Comparison of ENCODE assay signal across 9 cellular contexts in genomic region chr16:64089697-64090096, GRCh38.
A peak's percentile ranks its signal among the peaks of the same experiment; 100 is the strongest.
DNase-seq lines count a peak whose midpoint lies in the region; ATAC-seq, FAIRE-seq and TF ChIP-seq lines count a peak whose summit lies in the region.
"Had no signal": no experiment of that assay in that cellular context is flagged by ENCODE, and none has a peak within 500 bp of the region (broad histone marks: within the 10 kb centered on the region; RNA-seq: fewer than 3 reads in every experiment).

No MANE protein-coding gene starts in this region.

- H3K27ac Mint-ChIP-seq in natural killer cell treated with Interleukin-12 subunit alpha and Interleukin-12 subunit beta and Interleukin-15 and Interleukin-18, amount 100 ng/mL, for 72 hours: no peak overlapping the region
- H3K27ac Mint-ChIP-seq in naive thymus-derived CD4-positive, alpha-beta T cell: no peak overlapping the region
- no peak overlapping the region for H3K27ac Mint-ChIP-seq in T-cell

- intact Hi-C loops in GM12878 (cut with micrococcal nuclease; ENCODE audit: unreplicated experiment) (loop anchor here (5.0 kb wide), 1 partner anchor 1028 kb away; no protein-coding TSS in a partner anchor), lower lobe of right lung (cut with DNase I) (no loop called here)
- intact Hi-C loops in naive thymus-derived CD4-positive, alpha-beta T cell (cut with micrococcal nuclease): no loop called here

- RAD21 ChIA-PET in GM12878 (lab: Charles Lee; ENCODE audit: unreplicated experiment): no interaction called here

- BruUV-seq in GM12878 (replicated peaks; lab: Mats Ljungman, UMichigan): no TSS peak

- peak overlapping the region; percentile 50 for H3K4me2 ChIP-seq in Karpas-422 (ENCODE audit: low read depth, low read length, poor library complexity, severe bottlenecking)
- H3K4me2 ChIP-seq in GM12878 (ENCODE audit: control insufficient read depth, insufficient read depth): no peak overlapping the region

- H3K4me3 ChIP-seq in Karpas-422 (ENCODE audit: low read length) (no peak overlapping the region), GM12878 (no peak overlapping the region), lower lobe of right lung (no peak overlapping the region)
- H3K4me3 ChIP-seq in naive thymus-derived CD4-positive, alpha-beta T cell (ENCODE audit: low read length): no peak overlapping the region
- H3K4me3 ChIP-seq: SJSA1 had no signal

- no peak overlapping the region for H3K4me3 Mint-ChIP-seq in natural killer cell treated with Interleukin-12 subunit alpha and Interleukin-12 subunit beta and Interleukin-15 and Interleukin-18, amount 100 ng/mL, for 72 hours
- H3K4me3 Mint-ChIP-seq in naive thymus-derived CD4-positive, alpha-beta T cell: no peak overlapping the region
- no peak overlapping the region for H3K4me3 Mint-ChIP-seq in T-cell

- H3K9ac ChIP-seq in Karpas-422 (ENCODE audit: low read length) (peak overlapping the region; percentile 57), GM12878 (ENCODE audit: control insufficient read depth, insufficient read depth, low read length) (no peak overlapping the region)

- peak; percentile 66 for ATAC-seq in GM12878
- peak in 1 of 2 donors; percentile 51 for ATAC-seq in lower lobe of right lung
- ATAC-seq in natural killer cell treated with Interleukin-12 subunit alpha and Interleukin-12 subunit beta and Interleukin-15 and Interleukin-18, amount 100 ng/mL, for 72 hours: no peak
- ATAC-seq in naive thymus-derived CD4-positive, alpha-beta T cell: no peak
- no peak for ATAC-seq in T-cell (replicated peaks in 1 of 4)

- H2AFZ ChIP-seq in Karpas-422 (ENCODE audit: low read length) (peak overlapping the region; percentile 44), GM12878 (ENCODE audit: control insufficient read depth, low read depth, low read length) (no peak overlapping the region)

- TF ChIP-seq EP300 in GM12878 (IDR thresholded peaks at IDR 0.05; ENCODE audit: borderline replicate concordance in 1 of 2, control insufficient read depth in 1 of 2, low read depth in 2 of 2, low read length in 2 of 2): no peak

- H3K27me3 ChIP-seq in Karpas-422 (ENCODE audit: low read length) (no peaks in the 10 kb centered on the region), GM12878 (replicated peaks in 1 of 2; ENCODE audit: control insufficient read depth in 2 of 2, insufficient read depth in 2 of 2, low read length in 1 of 2) (no peaks in the 10 kb centered on the region), lower lobe of right lung (ENCODE audit: low read depth) (no peaks in the 10 kb centered on the region)
- H3K27me3 ChIP-seq in naive thymus-derived CD4-positive, alpha-beta T cell (ENCODE audit: control insufficient read depth in 2 of 2, insufficient read depth in 2 of 2, low read length in 2 of 2): no peaks in the 10 kb centered on the region
- H3K27me3 ChIP-seq: SJSA1 had no signal

- CTCF ChIA-PET in GM12878 (lab: Yijun Ruan, JAX): interaction anchor here (1.0 to 1.3 kb wide), 2 partner anchors 339 to 364 kb away, joined by 3 to 5 read pairs; no protein-coding TSS in a partner anchor
- CTCF ChIA-PET in naive thymus-derived CD4-positive, alpha-beta T cell (lab: Charles Lee): no interaction called here
- CTCF ChIA-PET in T-cell (lab: Charles Lee): no interaction called here

- H3K27me3 Mint-ChIP-seq in natural killer cell treated with Interleukin-12 subunit alpha and Interleukin-12 subunit beta and Interleukin-15 and Interleukin-18, amount 100 ng/mL, for 72 hours: no peaks in the 10 kb centered on the region
- H3K27me3 Mint-ChIP-seq in naive thymus-derived CD4-positive, alpha-beta T cell: no peaks in the 10 kb centered on the region
- H3K27me3 Mint-ChIP-seq in T-cell: no peaks in the 10 kb centered on the region

- TF ChIP-seq CTCF in GM12878 (IDR thresholded peaks at IDR 0.05 in 2 of 3, conservative IDR thresholded peaks at IDR 0.05 in 1 of 3; ENCODE audit: control insufficient read depth in 2 of 3, extremely low read depth in 1 of 3, insufficient read depth in 1 of 3, low read depth in 3 of 3, low read length in 3 of 3): peak in 2 of 3 experiments; percentile 24 to 38; a peak in 3 of 6 replicates
- peak; percentile 33 for TF ChIP-seq CTCF in lower lobe of right lung (IDR thresholded peaks at IDR 0.05)

- SMC1A ChIA-PET in GM12878 (lab: Charles Lee; ENCODE audit: uncharacterized antibody, unreplicated experiment): interaction anchor here (0.7 to 1.3 kb wide), 3 partner anchors 9 to 365 kb away, joined by 3 to 4 read pairs (median 4); no protein-coding TSS in a partner anchor

- no peaks in the 10 kb centered on the region for H3K36me3 Mint-ChIP-seq in natural killer cell treated with Interleukin-12 subunit alpha and Interleukin-12 subunit beta and Interleukin-15 and Interleukin-18, amount 100 ng/mL, for 72 hours
- peaks cover 0 to 10% (median 0%) of the 10 kb centered on the region in 5 donors for H3K36me3 Mint-ChIP-seq in naive thymus-derived CD4-positive, alpha-beta T cell
- H3K36me3 Mint-ChIP-seq in T-cell: no peaks in the 10 kb centered on the region

- peak overlapping the region; percentile 88 for H3K27ac ChIP-seq in Karpas-422 (ENCODE audit: low read length)
- H3K27ac ChIP-seq in GM12878 (ENCODE audit: control insufficient read depth, insufficient read depth): no peak overlapping the region
- no peak overlapping the region for H3K27ac ChIP-seq in lower lobe of right lung
- H3K27ac ChIP-seq in naive thymus-derived CD4-positive, alpha-beta T cell (ENCODE audit: low read depth, low read length): no peak overlapping the region
- H3K27ac ChIP-seq: SJSA1 had no signal

- no peaks in the 10 kb centered on the region for H3K9me2 ChIP-seq in Karpas-422 (replicated peaks; ENCODE audit: insufficient read depth, low read length)

- H3K4me1 ChIP-seq in Karpas-422 (ENCODE audit: low read length) (peaks cover 38% of the 10 kb centered on the region), GM12878 (ENCODE audit: control insufficient read depth, insufficient read depth, low read length) (no peaks in the 10 kb centered on the region), lower lobe of right lung (no peaks in the 10 kb centered on the region)
- H3K4me1 ChIP-seq in naive thymus-derived CD4-positive, alpha-beta T cell (ENCODE audit: control insufficient read depth in 2 of 2, insufficient read depth in 2 of 2, low read length in 2 of 2): no peaks in the 10 kb centered on the region

- in situ Hi-C loops in GM12878 (cut with MboI): loop anchor here (10.0 to 25.0 kb wide), 2 partner anchors 55 to 1023 kb away; partner anchors contain the start of gene CDH11

- FAIRE-seq in GM12878 (lab: Jason Lieb, UNC): no peak

- H3K4me1 Mint-ChIP-seq in natural killer cell treated with Interleukin-12 subunit alpha and Interleukin-12 subunit beta and Interleukin-15 and Interleukin-18, amount 100 ng/mL, for 72 hours (ENCODE audit: low read depth in 2 of 2): no peaks in the 10 kb centered on the region
- H3K4me1 Mint-ChIP-seq in naive thymus-derived CD4-positive, alpha-beta T cell: no peaks in the 10 kb centered on the region
- no peaks in the 10 kb centered on the region for H3K4me1 Mint-ChIP-seq in T-cell

- POLR2A ChIA-PET in GM12878 (lab: Charles Lee) (interaction anchor here (0.5 kb wide), 1 partner anchor 1049 kb away, joined by 4 read pairs; no protein-coding TSS in a partner anchor), T-cell (lab: Charles Lee) (no interaction called here)
- POLR2A ChIA-PET in naive thymus-derived CD4-positive, alpha-beta T cell (lab: Charles Lee): no interaction called here

- peaks cover 16% of the 10 kb centered on the region for H3K9me3 Mint-ChIP-seq in natural killer cell treated with Interleukin-12 subunit alpha and Interleukin-12 subunit beta and Interleukin-15 and Interleukin-18, amount 100 ng/mL, for 72 hours
- peaks cover 4 to 34% (median 14%) of the 10 kb centered on the region in 11 donors for H3K9me3 Mint-ChIP-seq in naive thymus-derived CD4-positive, alpha-beta T cell
- peaks cover 10 to 40% (median 37%) of the 10 kb centered on the region in 3 donors for H3K9me3 Mint-ChIP-seq in T-cell

- H3K36me3 ChIP-seq in Karpas-422 (ENCODE audit: insufficient read depth, low read length) (no peaks in the 10 kb centered on the region), GM12878 (ENCODE audit: control insufficient read depth in 2 of 2, insufficient read depth in 2 of 2, low read length in 1 of 2) (no peaks in the 10 kb centered on the region), lower lobe of right lung (no peaks in the 10 kb centered on the region)
- H3K36me3 ChIP-seq in naive thymus-derived CD4-positive, alpha-beta T cell (ENCODE audit: control insufficient read depth in 2 of 3, insufficient read depth in 3 of 3, low read length in 3 of 3): no peaks in the 10 kb centered on the region
- H3K36me3 ChIP-seq: SJSA1 had no signal

- peak; percentile 22; the same call in 1 of the 2 replicates for TF ChIP-seq RAD21 in GM12878 (IDR thresholded peaks at IDR 0.05; ENCODE audit: insufficient read depth, low read depth, low read length)

- H3K9me3 ChIP-seq in Karpas-422 (ENCODE audit: low read length) (no peaks in the 10 kb centered on the region), GM12878 (replicated peaks; ENCODE audit: control insufficient read depth, insufficient read depth, low read length) (no peaks in the 10 kb centered on the region), lower lobe of right lung (no peaks in the 10 kb centered on the region)
- H3K9me3 ChIP-seq in naive thymus-derived CD4-positive, alpha-beta T cell (ENCODE audit: control insufficient read depth in 2 of 3, low read length in 3 of 3): peaks cover 0 to 4% (median 0%) of the 10 kb centered on the region in 3 experiments
- H3K9me3 ChIP-seq: SJSA1 had no signal

- TF ChIP-seq POLR2A in GM12878 (IDR thresholded peaks at IDR 0.05; ENCODE audit: low read depth, low read length): no peak

- H4K20me1 ChIP-seq in Karpas-422 (ENCODE audit: insufficient read depth, low read depth, low read length) (no peaks in the 10 kb centered on the region), GM12878 (ENCODE audit: control insufficient read depth, insufficient read depth) (no peaks in the 10 kb centered on the region)

- no peaks in the 10 kb centered on the region for H3K79me2 ChIP-seq in Karpas-422 (ENCODE audit: low read length)
- no peaks in the 10 kb centered on the region for H3K79me2 ChIP-seq in GM12878 (ENCODE audit: control insufficient read depth, insufficient read depth, low read length)

- DNase-seq in COLO668 (lab: John Stamatoyannopoulos, UW; ENCODE audit: unreplicated experiment): peak; percentile 5
- DNase-seq in Karpas-422: peak; percentile 94
- no peak for DNase-seq in GM12878 (ENCODE audit: low read depth, low spot score)
- no peak for DNase-seq in lower lobe of right lung
- no peak for DNase-seq in natural killer cell treated with Interleukin-12 subunit alpha and Interleukin-12 subunit beta and Interleukin-15 and Interleukin-18, amount 100 ng/mL, for 72 hours (ENCODE audit: low spot score)
- no peak for DNase-seq in NCI-H2029 (lab: John Stamatoyannopoulos, UW)
- DNase-seq in naive thymus-derived CD4-positive, alpha-beta T cell: no peak
- DNase-seq in T-cell: no peak

TF ChIP-seq in GM12878, 131 proteins besides CTCF, POLR2A, EP300 and RAD21 (continues in another document):
- TF ChIP-seq RBBP5 (conservative IDR thresholded peaks at IDR 0.05): no peak

Comparison
In these comparisons a context has a peak if more than half of its experiments do, and no peak if none do; other contexts are left out.
1. DNase-seq: peak in COLO668 (single experiment) and Karpas-422 (single experiment); none in GM12878 (single experiment), lower lobe of right lung (single experiment), natural killer cell treated with Interleukin-12 subunit alpha and Interleukin-12 subunit beta and Interleukin-15 and Interleukin-18, amount 100 ng/mL, for 72 hours (single experiment), NCI-H2029 (single experiment), naive thymus-derived CD4-positive, alpha-beta T cell (0 of 9) and T-cell (0 of 34).